ENCODE assay signal across 1 cellular context in genomic region chr14:25836647-25837046, GRCh38.
TF ChIP-seq lines count a peak whose summit lies in the region.

No MANE protein-coding gene starts in this region.

TF ChIP-seq in GM23338, 12 proteins besides CTCF, POLR2A, EP300 and RAD21 (continued from another document):
- TF ChIP-seq STAT1 (IDR thresholded peaks at IDR 0.05; ENCODE audit: unreplicated experiment), result no peak
TF ChIP-seq in GM23338: peak in this region for 0.
